ENCODE assay signal across 10 cellular contexts in genomic region chr1:14945132-14946010, GRCh38.
DNase-seq lines count a peak whose midpoint lies in the region; ATAC-seq and TF ChIP-seq lines count a peak whose summit lies in the region.
"Had no signal": no experiment of that assay in that cellular context is flagged by ENCODE, and none has a peak within 500 bp of the region (broad histone marks: within the 10 kb centered on the region; RNA-seq: fewer than 3 reads in every experiment).

No MANE protein-coding gene starts in this region.

- H3K36me3 Mint-ChIP-seq in osteocyte (ENCODE audit: unreplicated experiment): no peaks in the 10 kb centered on the region
- H3K36me3 Mint-ChIP-seq: naive B cell had no signal

- H3K4me3 ChIP-seq in AG09309 (ENCODE audit: control insufficient read depth, low read depth, low read length): peak overlapping the region; percentile 34

- H3K4me3 Mint-ChIP-seq in osteocyte (ENCODE audit: unreplicated experiment): peak overlapping the region; percentile 62
- H3K4me3 Mint-ChIP-seq: naive B cell had no signal

- H3K27ac Mint-ChIP-seq in osteocyte (ENCODE audit: unreplicated experiment): peak overlapping the region; percentile 96
- H3K27ac Mint-ChIP-seq: naive B cell had no signal

- TF ChIP-seq CTCF in AG09309 (IDR thresholded peaks at IDR 0.05; ENCODE audit: control insufficient read depth, insufficient read depth, low read depth, low read length, missing control alignments) (no peak), osteocyte (IDR thresholded peaks at IDR 0.05) (no peak)

- ATAC-seq in SK-N-SH treated with all-trans-retinoic acid at 6 μM for 48 hours (peak; percentile 80), GM21825 (IDR thresholded peaks at IDR 0.05; ENCODE audit: unreplicated experiment) (no peak), HG02763 (IDR thresholded peaks at IDR 0.05; ENCODE audit: unreplicated experiment) (no peak)

- peaks cover 91% of the 10 kb centered on the region for H3K4me1 Mint-ChIP-seq in osteocyte (ENCODE audit: unreplicated experiment)
- H3K4me1 Mint-ChIP-seq: naive B cell had no signal

- no peaks in the 10 kb centered on the region for H3K27me3 Mint-ChIP-seq in osteocyte (ENCODE audit: unreplicated experiment)

- DNase-seq in AG09309 (ENCODE audit: low read depth): peak; percentile 80
- peak; percentile 42 for DNase-seq in foreskin melanocyte
- DNase-seq in osteocyte (ENCODE audit: extremely low spot score, unreplicated experiment): no peak
- no peak for DNase-seq in activated CD4-positive, CD25-positive, alpha-beta regulatory T cell (lab: John Stamatoyannopoulos, UW)
- no peak for DNase-seq in activated effector memory CD4-positive, alpha-beta T cell treated with anti-CD3 and anti-CD28 coated beads, Interleukin-2, amount 50 U/mL, for 16 hours
- DNase-seq: Caco-2, naive B cell had no signal

- H3K9me3 Mint-ChIP-seq in osteocyte (ENCODE audit: unreplicated experiment): no peaks in the 10 kb centered on the region

TF ChIP-seq in SK-N-SH treated with all-trans-retinoic acid at 6 μM for 48 hours, 23 proteins besides CTCF, POLR2A, EP300 and RAD21:
- TF ChIP-seq SNAI2 (CRISPR knock-in tag; IDR thresholded peaks at IDR 0.05) (peak; percentile 80; the same call in 1 of the 2 replicates), GLIS3 (CRISPR knock-in tag; IDR thresholded peaks at IDR 0.05) (no peak; the same call in 1 of the 2 replicates), OSR1 (CRISPR knock-in tag; IDR thresholded peaks at IDR 0.05) (no peak), PATZ1 (CRISPR knock-in tag; IDR thresholded peaks at IDR 0.05; ENCODE audit: borderline replicate concordance) (peak; percentile 92), ISL1 (CRISPR knock-in tag; IDR thresholded peaks at IDR 0.05) (peak; percentile 68), CREB5 (CRISPR knock-in tag; IDR thresholded peaks at IDR 0.05; ENCODE audit: low read depth) (peak; percentile 45; the same call in 1 of the 2 replicates), PPARA (CRISPR knock-in tag; IDR thresholded peaks at IDR 0.05; ENCODE audit: borderline replicate concordance) (no peak), ZC3H10 (CRISPR knock-in tag; IDR thresholded peaks at IDR 0.05) (peak; percentile 54; the same call in 1 of the 2 replicates), RARB (CRISPR knock-in tag; IDR thresholded peaks at IDR 0.05) (no peak), ZNF8 (CRISPR knock-in tag; IDR thresholded peaks at IDR 0.05) (no peak), TCF4 (CRISPR knock-in tag; IDR thresholded peaks at IDR 0.05; ENCODE audit: borderline replicate concordance) (peak; percentile 81), TOX (CRISPR knock-in tag; IDR thresholded peaks at IDR 0.05; ENCODE audit: borderline replicate concordance) (no peak), ZFP3 (CRISPR knock-in tag; IDR thresholded peaks at IDR 0.05) (peak; percentile 83), ESRRG (CRISPR knock-in tag; IDR thresholded peaks at IDR 0.05) (peak; percentile 13; the same call in 1 of the 2 replicates), TSHZ2 (CRISPR knock-in tag; IDR thresholded peaks at IDR 0.05) (peak; percentile 78; the same call in 1 of the 2 replicates), CSDC2 (CRISPR knock-in tag; IDR thresholded peaks at IDR 0.05) (peak; percentile 98), ZNF565 (CRISPR knock-in tag; conservative IDR thresholded peaks at IDR 0.05; ENCODE audit: low read depth) (no peak; the same call in none of the 2 replicates), ARNTL (CRISPR knock-in tag; IDR thresholded peaks at IDR 0.05; ENCODE audit: borderline replicate concordance, low read depth) (no peak), ZFP30 (CRISPR knock-in tag; IDR thresholded peaks at IDR 0.05) (no peak), BACH2 (CRISPR knock-in tag; IDR thresholded peaks at IDR 0.05; ENCODE audit: borderline replicate concordance) (no peak), CSRNP3 (CRISPR knock-in tag; IDR thresholded peaks at IDR 0.05) (no peak), ZNF70 (CRISPR knock-in tag; IDR thresholded peaks at IDR 0.05) (0 out of 2 replicates have a peak, but pooled peaks have one; percentile 16), POU6F1 (CRISPR knock-in tag; IDR thresholded peaks at IDR 0.05; ENCODE audit: borderline replicate concordance, low read depth) (no peak)
TF ChIP-seq in SK-N-SH treated with all-trans-retinoic acid at 6 μM for 48 hours: peak in this region for 11.

Comparison
In these comparisons a context has a peak if more than half of its experiments do, and no peak if none do; other contexts are left out.
1. DNase-seq: peak in AG09309 (single experiment) and foreskin melanocyte (single experiment); none in osteocyte (single experiment), activated CD4-positive, CD25-positive, alpha-beta regulatory T cell (0 of 4) and activated effector memory CD4-positive, alpha-beta T cell treated with anti-CD3 and anti-CD28 coated beads, Interleukin-2, amount 50 U/mL, for 16 hours (single experiment).